Comparison of ENCODE assay signal across 8 cellular contexts in genomic region chr5:157459715-157460599, GRCh38. TPM values are rescaled to one million over a fixed set of nuclear protein-coding genes. Genes with fewer than 3 reads are reported as not detected.
A peak's percentile ranks its signal among the peaks of the same experiment; 100 is the strongest.
DNase-seq lines count a peak whose midpoint lies in the region; ATAC-seq and TF ChIP-seq lines count a peak whose summit lies in the region.

Gene NIPAL4, plus strand, starts transcription at chr5:157460213. Its CDS starts 108 bp downstream, at chr5:157460321.

- H3K9me3 ChIP-seq in HAP-1 (no peaks in the 10 kb centered on the region), esophagus muscularis mucosa (no peaks in the 10 kb centered on the region)

- H3K36me3 Mint-ChIP-seq in activated CD4-positive, alpha-beta memory T cell treated with anti-CD3 and anti-CD28 coated beads, Interleukin-2, amount 10 ng/mL, durations not matched to agents 7 days and 5 days (ENCODE audit: low read depth), result no peaks in the 10 kb centered on the region
- no peaks in the 10 kb centered on the region for H3K36me3 Mint-ChIP-seq in naive thymus-derived CD8-positive, alpha-beta T cell

- peak within 1 kb of the TSS; percentile 23 for H3K4me3 ChIP-seq in HAP-1
- H3K4me3 ChIP-seq in esophagus muscularis mucosa, result peak within 1 kb of the TSS; percentile 59 to 73 (median 62)

- ATAC-seq in naive thymus-derived CD8-positive, alpha-beta T cell, result peak; percentile 29 to 44
- no peak for ATAC-seq in HG02970 (IDR thresholded peaks at IDR 0.05; ENCODE audit: low FRiP score, unreplicated experiment)

- H3K27me3 ChIP-seq in HAP-1 (ENCODE audit: low read depth), result no peaks in the 10 kb centered on the region
- H3K27me3 ChIP-seq in esophagus muscularis mucosa, result no peaks in the 10 kb centered on the region

- no peak within 1 kb of the TSS for H3K27ac Mint-ChIP-seq in activated CD4-positive, alpha-beta memory T cell treated with anti-CD3 and anti-CD28 coated beads, Interleukin-2, amount 10 ng/mL, durations not matched to agents 7 days and 5 days
- H3K27ac Mint-ChIP-seq in naive thymus-derived CD8-positive, alpha-beta T cell, result peak within 1 kb of the TSS in 1 of 10 donors; percentile 19

- DNase-seq in HAP-1 (ENCODE audit: low spot score in 2 of 2), result peak in 1 of 2 experiments; percentile 26
- no peak for DNase-seq in activated CD4-positive, alpha-beta memory T cell treated with anti-CD3 and anti-CD28 coated beads, Interleukin-2, amount 10 ng/mL, durations not matched to agents 7 days and 5 days
- no peak for DNase-seq in esophagus muscularis mucosa (ENCODE audit: extremely low spot score)
- no peak for DNase-seq in naive thymus-derived CD8-positive, alpha-beta T cell
- no peak for DNase-seq in SKM-1 (lab: John Stamatoyannopoulos, UW; ENCODE audit: unreplicated experiment)
- DNase-seq in kidney glomerular epithelial cell (lab: John Stamatoyannopoulos, UW), result no peak

- peaks cover 25% of the 10 kb centered on the region for H3K27me3 Mint-ChIP-seq in activated CD4-positive, alpha-beta memory T cell treated with anti-CD3 and anti-CD28 coated beads, Interleukin-2, amount 10 ng/mL, durations not matched to agents 7 days and 5 days
- H3K27me3 Mint-ChIP-seq in naive thymus-derived CD8-positive, alpha-beta T cell, result peaks cover 17 to 46% (median 32%) of the 10 kb centered on the region in 5 donors

- in situ Hi-C loops in HAP-1 (cut with MboI; ENCODE audit: low sequenced_read_pairs), result no loop called here

- CTCF ChIA-PET in activated CD4-positive, alpha-beta memory T cell treated with anti-CD3 and anti-CD28 coated beads, Interleukin-2, amount 10 ng/mL, durations not matched to agents 7 days and 5 days (lab: Charles Lee), result interaction anchor here (0.7 to 2.5 kb wide), 5 partner anchors 12 to 284 kb away, joined by 3 to 8 read pairs (median 5); partner anchors contain the start of gene LSM11

- H3K4me3 Mint-ChIP-seq in activated CD4-positive, alpha-beta memory T cell treated with anti-CD3 and anti-CD28 coated beads, Interleukin-2, amount 10 ng/mL, durations not matched to agents 7 days and 5 days, result peak within 1 kb of the TSS; percentile 36
- peak within 1 kb of the TSS; percentile 11 to 76 (median 44) for H3K4me3 Mint-ChIP-seq in naive thymus-derived CD8-positive, alpha-beta T cell

- H3K27ac ChIP-seq in esophagus muscularis mucosa (replicated peaks in 1 of 4) (peak within 1 kb of the TSS; percentile 60 to 73 (median 66)), temporal lobe (ENCODE audit: low read depth, low read length) (peak within 1 kb of the TSS; percentile 85)

- TF ChIP-seq CTCF in esophagus muscularis mucosa (IDR thresholded peaks at IDR 0.05), result no peak

- WGBS in esophagus muscularis mucosa, result 7% methylated on average over 11 of the region's 54 CpGs

- POLR2A ChIA-PET in activated CD4-positive, alpha-beta memory T cell treated with anti-CD3 and anti-CD28 coated beads, Interleukin-2, amount 10 ng/mL, durations not matched to agents 7 days and 5 days (lab: Charles Lee), result interaction anchor here (1.1 to 1.2 kb wide), 2 partner anchors 10 to 272 kb away, joined by 3 to 5 read pairs; partner anchors contain the start of gene THG1L
- POLR2A ChIA-PET in naive thymus-derived CD8-positive, alpha-beta T cell (lab: Charles Lee), result interaction anchor here (0.6 kb wide), 1 partner anchor 90 kb away, joined by 3 read pairs; no protein-coding TSS in a partner anchor

- peaks cover 32% of the 10 kb centered on the region for H3K4me1 Mint-ChIP-seq in activated CD4-positive, alpha-beta memory T cell treated with anti-CD3 and anti-CD28 coated beads, Interleukin-2, amount 10 ng/mL, durations not matched to agents 7 days and 5 days
- H3K4me1 Mint-ChIP-seq in naive thymus-derived CD8-positive, alpha-beta T cell, result peaks cover 0 to 41% (median 6%) of the 10 kb centered on the region in 4 donors

- H3K4me1 ChIP-seq in HAP-1, result peaks cover 5% of the 10 kb centered on the region; the same call in 1 of the 2 replicates
- peaks cover 8 to 49% (median 47%) of the 10 kb centered on the region in 4 donors for H3K4me1 ChIP-seq in esophagus muscularis mucosa

- TF ChIP-seq EP300 in esophagus muscularis mucosa (IDR thresholded peaks at IDR 0.05), result no peak

- intact Hi-C loops in esophagus muscularis mucosa (cut with DNase I), result no loop called here

- no peaks in the 10 kb centered on the region for H3K9me3 Mint-ChIP-seq in activated CD4-positive, alpha-beta memory T cell treated with anti-CD3 and anti-CD28 coated beads, Interleukin-2, amount 10 ng/mL, durations not matched to agents 7 days and 5 days
- H3K9me3 Mint-ChIP-seq in naive thymus-derived CD8-positive, alpha-beta T cell, result no peaks in the 10 kb centered on the region

- no peaks in the 10 kb centered on the region for H3K36me3 ChIP-seq in HAP-1 (replicated peaks)
- H3K36me3 ChIP-seq in esophagus muscularis mucosa, result no peaks in the 10 kb centered on the region

- TF ChIP-seq POLR2A in esophagus muscularis mucosa (IDR thresholded peaks at IDR 0.05; ENCODE audit: low read depth), result no peak

RNA-seq across cellular contexts. Expression of gene NIPAL4, which starts in this region (rescaled TPM):
- total RNA-seq in activated CD4-positive, alpha-beta memory T cell treated with anti-CD3 and anti-CD28 coated beads, Interleukin-2, amount 10 ng/mL, durations not matched to agents 7 days and 5 days, result under 1 TPM; 0.05 to 0.10 TPM
- total RNA-seq in esophagus muscularis mucosa, result 1 to 10 TPM; 1.6 to 4.2 (median 2.6) TPM
- total RNA-seq in naive thymus-derived CD8-positive, alpha-beta T cell, result under 1 TPM; 0.11 to 0.26 TPM
- not detected for polyA plus RNA-seq in naive thymus-derived CD8-positive, alpha-beta T cell
- total RNA-seq in temporal lobe, result not detected

Comparison
In these comparisons a context has a peak if more than half of its experiments do, and no peak if none do; other contexts are left out.
1. Peak in ATAC-seq in naive thymus-derived CD8-positive, alpha-beta T cell; RNA of the gene not detected or under 1 TPM.